In genomic region chr16:22141746-22142145, GRCh38 we compare ENCODE assay signal across 2 cellular contexts.
TF ChIP-seq lines count a peak whose summit lies in the region.

No MANE protein-coding gene starts in this region.

TF ChIP-seq in WTC11, 78 proteins besides CTCF, POLR2A, EP300 and RAD21:
- TF ChIP-seq SMAD4 (CRISPR knock-in tag; IDR thresholded peaks at IDR 0.05) (no peak), NFYB (CRISPR knock-in tag; conservative IDR thresholded peaks at IDR 0.05; ENCODE audit: low read depth) (no peak), ZSCAN18 (CRISPR knock-in tag; IDR thresholded peaks at IDR 0.05) (no peak), NR2C2 (CRISPR knock-in tag; IDR thresholded peaks at IDR 0.05) (no peak), EMX1 (CRISPR knock-in tag; IDR thresholded peaks at IDR 0.05) (no peak), JAZF1 (CRISPR knock-in tag; IDR thresholded peaks at IDR 0.05) (no peak), ESRRA (CRISPR knock-in tag; IDR thresholded peaks at IDR 0.05; ENCODE audit: borderline replicate concordance) (no peak), GRHL2 (CRISPR knock-in tag; IDR thresholded peaks at IDR 0.05; ENCODE audit: insufficient replicate concordance, severe bottlenecking) (no peak), FOXP4 (CRISPR knock-in tag; IDR thresholded peaks at IDR 0.05) (no peak), NR1H2 (CRISPR knock-in tag; IDR thresholded peaks at IDR 0.05) (no peak), CDX4 (CRISPR knock-in tag; IDR thresholded peaks at IDR 0.05; ENCODE audit: borderline replicate concordance) (no peak)

TF ChIP-seq in HepG2, 621 proteins besides CTCF, POLR2A, EP300 and RAD21:
- TF ChIP-seq FOXJ3 (CRISPR knock-in tag; IDR thresholded peaks at IDR 0.05; ENCODE audit: borderline replicate concordance), result no peak
- TF ChIP-seq STAG1 (CRISPR knock-in tag; IDR thresholded peaks at IDR 0.05), result peak; percentile 33; the same call in 1 of the 2 replicates
- no peak for TF ChIP-seq GATA4 (IDR thresholded peaks at IDR 0.05; ENCODE audit: borderline replicate concordance, low read depth)
- 0 out of 2 replicates have a peak, but pooled peaks have one; percentile 2 for TF ChIP-seq NR0B2 (CRISPR knock-in tag; IDR thresholded peaks at IDR 0.05)
- no peak for TF ChIP-seq RAD51 (IDR thresholded peaks at IDR 0.05; ENCODE audit: borderline replicate concordance)
- TF ChIP-seq ZBTB44 (CRISPR knock-in tag; IDR thresholded peaks at IDR 0.05), result no peak
- peak; percentile 73 for TF ChIP-seq XRCC5 (optimal IDR thresholded peaks at IDR 0.05; ENCODE audit: low read length)
- TF ChIP-seq SP4 (CRISPR knock-in tag; IDR thresholded peaks at IDR 0.05), result peak; percentile 39; the same call in 1 of the 2 replicates
- TF ChIP-seq MEF2D (CRISPR knock-in tag; IDR thresholded peaks at IDR 0.05), result no peak
